ENCODE assay signal across 20 cellular contexts in the genomic region with DNA sequence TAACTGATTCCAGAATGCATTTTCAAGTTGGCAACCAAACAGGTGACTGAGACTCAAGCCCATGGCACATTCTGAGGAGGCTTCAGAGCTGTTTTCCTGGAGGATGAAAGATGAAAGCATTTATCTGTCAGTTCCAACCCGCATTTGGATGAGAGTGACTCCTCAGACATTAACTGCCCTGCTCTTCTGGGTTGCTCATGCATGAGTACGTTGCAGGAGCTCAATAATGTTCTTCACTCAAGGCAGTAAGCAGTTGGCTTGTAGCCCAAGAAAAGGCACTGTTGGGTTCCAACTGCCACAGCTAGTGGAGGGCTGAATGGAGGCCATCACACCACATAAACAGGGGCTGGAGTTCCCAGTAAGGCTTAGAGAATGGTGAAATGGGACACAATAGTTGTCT.
"Had no signal": no experiment of that assay in that cellular context is flagged by ENCODE, and none has a peak within 500 bp of the region (broad histone marks: within the 10 kb centered on the region; RNA-seq: fewer than 3 reads in every experiment).

No MANE protein-coding gene starts in this region.

- H3K4me3 ChIP-seq: esophagus squamous epithelium, lung, neural progenitor cell, right lobe of liver, suprapubic skin, transverse colon, vagina had no signal

- ATAC-seq: effector memory CD8-positive, alpha-beta T cell; left lobe of liver; naive thymus-derived CD4-positive, alpha-beta T cell; right lobe of liver; stimulated activated naive CD8-positive, alpha-beta T cell treated with anti-CD3 and anti-CD28 coated beads, Interleukin-15, amount 100 ng/mL, for 72 hours had no signal

- H3K27ac ChIP-seq: esophagus squamous epithelium, neural progenitor cell, parathyroid adenoma, right lobe of liver, suprapubic skin, transverse colon, vagina had no signal

- H3K4me2 ChIP-seq: neural progenitor cell had no signal

- H3K79me2 ChIP-seq: parathyroid adenoma had no signal

- DNase-seq: cortex of kidney; effector memory CD8-positive, alpha-beta T cell; erythroblast; esophagus squamous epithelium; foreskin melanocyte; mesenchymal stem cell; naive thymus-derived CD4-positive, alpha-beta T cell; right lobe of liver; small intestine; stimulated activated CD4-positive, alpha-beta T cell treated with anti-CD3 and anti-CD28 coated beads, Interleukin-15, amount 100 ng/mL, for 24 hours; stimulated activated CD4-positive, alpha-beta T cell treated with anti-CD3 and anti-CD28 coated beads, Interleukin-2, amount 100 ng/mL, for 48 hours; stimulated activated naive B cell treated with anti-CD40 and anti-IgM and Interleukin-4, amounts not matched to agents 10 μg/mL and 1 μg/mL and 100 μg/mL, for 72 hours; stimulated activated naive CD8-positive, alpha-beta T cell treated with anti-CD3 and anti-CD28 coated beads, Interleukin-15, amount 100 ng/mL, for 72 hours; transverse colon had no signal

- H2AFZ ChIP-seq: neural progenitor cell, parathyroid adenoma had no signal

- H3K9me3 ChIP-seq: esophagus squamous epithelium, right lobe of liver, suprapubic skin, transverse colon, vagina had no signal

- H3K36me3 ChIP-seq: esophagus squamous epithelium, neural progenitor cell, right lobe of liver, suprapubic skin, transverse colon, vagina had no signal

- H3K9ac ChIP-seq: neural progenitor cell, parathyroid adenoma had no signal

- H3K27me3 ChIP-seq: esophagus squamous epithelium, neural progenitor cell, right lobe of liver, suprapubic skin, transverse colon, vagina had no signal

- H3K4me1 ChIP-seq: esophagus squamous epithelium, neural progenitor cell, parathyroid adenoma, right lobe of liver, suprapubic skin, transverse colon, vagina had no signal
